Comparison of ENCODE assay signal across 1 cellular context in genomic region chr7:2638224-2638991, GRCh38.
A peak's percentile ranks its signal among the peaks of the same experiment; 100 is the strongest.
TF ChIP-seq lines count a peak whose summit lies in the region.

No MANE protein-coding gene starts in this region.

TF ChIP-seq in HepG2, 621 proteins besides CTCF, POLR2A, EP300 and RAD21 (continued from another document and continues in another):
- no peak for TF ChIP-seq ZNF891 (CRISPR knock-in tag; IDR thresholded peaks at IDR 0.05)
- TF ChIP-seq TFDP2 (CRISPR knock-in tag; IDR thresholded peaks at IDR 0.05), result peak; percentile 84
- 0 out of 2 replicates have a peak, but pooled peaks have one; percentile 44 for TF ChIP-seq PPARG (CRISPR knock-in tag; conservative IDR thresholded peaks at IDR 0.05)
- TF ChIP-seq, protein P1, sequence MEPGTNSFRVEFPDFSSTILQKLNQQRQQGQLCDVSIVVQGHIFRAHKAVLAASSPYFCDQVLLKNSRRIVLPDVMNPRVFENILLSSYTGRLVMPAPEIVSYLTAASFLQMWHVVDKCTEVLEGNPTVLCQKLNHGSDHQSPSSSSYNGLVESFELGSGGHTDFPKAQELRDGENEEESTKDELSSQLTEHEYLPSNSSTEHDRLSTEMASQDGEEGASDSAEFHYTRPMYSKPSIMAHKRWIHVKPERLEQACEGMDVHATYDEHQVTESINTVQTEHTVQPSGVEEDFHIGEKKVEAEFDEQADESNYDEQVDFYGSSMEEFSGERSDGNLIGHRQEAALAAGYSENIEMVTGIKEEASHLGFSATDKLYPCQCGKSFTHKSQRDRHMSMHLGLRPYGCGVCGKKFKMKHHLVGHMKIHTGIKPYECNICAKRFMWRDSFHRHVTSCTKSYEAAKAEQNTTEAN (CRISPR knock-in tag; conservative IDR thresholded peaks at IDR 0.05), result peak; percentile 87
- TF ChIP-seq KLF13 (CRISPR knock-in tag; IDR thresholded peaks at IDR 0.05), result no peak
- no peak for TF ChIP-seq ZNF17 (CRISPR knock-in tag; IDR thresholded peaks at IDR 0.05)
- peak; percentile 88 for TF ChIP-seq TOPORS (CRISPR knock-in tag; IDR thresholded peaks at IDR 0.05)
- TF ChIP-seq, protein P2, sequence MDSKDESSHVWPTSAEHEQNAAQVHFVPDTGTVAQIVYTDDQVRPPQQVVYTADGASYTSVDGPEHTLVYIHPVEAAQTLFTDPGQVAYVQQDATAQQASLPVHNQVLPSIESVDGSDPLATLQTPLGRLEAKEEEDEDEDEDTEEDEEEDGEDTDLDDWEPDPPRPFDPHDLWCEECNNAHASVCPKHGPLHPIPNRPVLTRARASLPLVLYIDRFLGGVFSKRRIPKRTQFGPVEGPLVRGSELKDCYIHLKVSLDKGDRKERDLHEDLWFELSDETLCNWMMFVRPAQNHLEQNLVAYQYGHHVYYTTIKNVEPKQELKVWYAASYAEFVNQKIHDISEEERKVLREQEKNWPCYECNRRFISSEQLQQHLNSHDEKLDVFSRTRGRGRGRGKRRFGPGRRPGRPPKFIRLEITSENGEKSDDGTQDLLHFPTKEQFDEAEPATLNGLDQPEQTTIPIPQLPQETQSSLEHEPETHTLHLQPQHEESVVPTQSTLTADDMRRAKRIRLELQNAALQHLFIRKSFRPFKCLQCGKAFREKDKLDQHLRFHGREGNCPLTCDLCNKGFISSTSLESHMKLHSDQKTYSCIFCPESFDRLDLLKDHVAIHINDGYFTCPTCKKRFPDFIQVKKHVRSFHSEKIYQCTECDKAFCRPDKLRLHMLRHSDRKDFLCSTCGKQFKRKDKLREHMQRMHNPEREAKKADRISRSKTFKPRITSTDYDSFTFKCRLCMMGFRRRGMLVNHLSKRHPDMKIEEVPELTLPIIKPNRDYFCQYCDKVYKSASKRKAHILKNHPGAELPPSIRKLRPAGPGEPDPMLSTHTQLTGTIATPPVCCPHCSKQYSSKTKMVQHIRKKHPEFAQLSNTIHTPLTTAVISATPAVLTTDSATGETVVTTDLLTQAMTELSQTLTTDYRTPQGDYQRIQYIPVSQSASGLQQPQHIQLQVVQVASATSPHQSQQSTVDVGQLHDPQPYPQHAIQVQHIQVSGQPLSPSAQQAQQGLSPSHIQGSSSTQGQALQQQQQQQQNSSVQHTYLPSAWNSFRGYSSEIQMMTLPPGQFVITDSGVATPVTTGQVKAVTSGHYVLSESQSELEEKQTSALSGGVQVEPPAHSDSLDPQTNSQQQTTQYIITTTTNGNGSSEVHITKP (CRISPR knock-in tag; IDR thresholded peaks at IDR 0.05; ENCODE audit: low read depth), result 0 out of 2 replicates have a peak, but pooled peaks have one; percentile 39
- TF ChIP-seq PRDM4 (CRISPR knock-in tag; IDR thresholded peaks at IDR 0.05; ENCODE audit: borderline replicate concordance), result no peak
- TF ChIP-seq ZNF263 (CRISPR knock-in tag; IDR thresholded peaks at IDR 0.05), result peak; percentile 80
- TF ChIP-seq, protein P3, sequence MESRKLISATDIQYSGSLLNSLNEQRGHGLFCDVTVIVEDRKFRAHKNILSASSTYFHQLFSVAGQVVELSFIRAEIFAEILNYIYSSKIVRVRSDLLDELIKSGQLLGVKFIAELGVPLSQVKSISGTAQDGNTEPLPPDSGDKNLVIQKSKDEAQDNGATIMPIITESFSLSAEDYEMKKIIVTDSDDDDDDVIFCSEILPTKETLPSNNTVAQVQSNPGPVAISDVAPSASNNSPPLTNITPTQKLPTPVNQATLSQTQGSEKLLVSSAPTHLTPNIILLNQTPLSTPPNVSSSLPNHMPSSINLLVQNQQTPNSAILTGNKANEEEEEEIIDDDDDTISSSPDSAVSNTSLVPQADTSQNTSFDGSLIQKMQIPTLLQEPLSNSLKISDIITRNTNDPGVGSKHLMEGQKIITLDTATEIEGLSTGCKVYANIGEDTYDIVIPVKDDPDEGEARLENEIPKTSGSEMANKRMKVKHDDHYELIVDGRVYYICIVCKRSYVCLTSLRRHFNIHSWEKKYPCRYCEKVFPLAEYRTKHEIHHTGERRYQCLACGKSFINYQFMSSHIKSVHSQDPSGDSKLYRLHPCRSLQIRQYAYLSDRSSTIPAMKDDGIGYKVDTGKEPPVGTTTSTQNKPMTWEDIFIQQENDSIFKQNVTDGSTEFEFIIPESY (CRISPR knock-in tag; IDR thresholded peaks at IDR 0.05), result peak; percentile 97
- TF ChIP-seq, protein P4, sequence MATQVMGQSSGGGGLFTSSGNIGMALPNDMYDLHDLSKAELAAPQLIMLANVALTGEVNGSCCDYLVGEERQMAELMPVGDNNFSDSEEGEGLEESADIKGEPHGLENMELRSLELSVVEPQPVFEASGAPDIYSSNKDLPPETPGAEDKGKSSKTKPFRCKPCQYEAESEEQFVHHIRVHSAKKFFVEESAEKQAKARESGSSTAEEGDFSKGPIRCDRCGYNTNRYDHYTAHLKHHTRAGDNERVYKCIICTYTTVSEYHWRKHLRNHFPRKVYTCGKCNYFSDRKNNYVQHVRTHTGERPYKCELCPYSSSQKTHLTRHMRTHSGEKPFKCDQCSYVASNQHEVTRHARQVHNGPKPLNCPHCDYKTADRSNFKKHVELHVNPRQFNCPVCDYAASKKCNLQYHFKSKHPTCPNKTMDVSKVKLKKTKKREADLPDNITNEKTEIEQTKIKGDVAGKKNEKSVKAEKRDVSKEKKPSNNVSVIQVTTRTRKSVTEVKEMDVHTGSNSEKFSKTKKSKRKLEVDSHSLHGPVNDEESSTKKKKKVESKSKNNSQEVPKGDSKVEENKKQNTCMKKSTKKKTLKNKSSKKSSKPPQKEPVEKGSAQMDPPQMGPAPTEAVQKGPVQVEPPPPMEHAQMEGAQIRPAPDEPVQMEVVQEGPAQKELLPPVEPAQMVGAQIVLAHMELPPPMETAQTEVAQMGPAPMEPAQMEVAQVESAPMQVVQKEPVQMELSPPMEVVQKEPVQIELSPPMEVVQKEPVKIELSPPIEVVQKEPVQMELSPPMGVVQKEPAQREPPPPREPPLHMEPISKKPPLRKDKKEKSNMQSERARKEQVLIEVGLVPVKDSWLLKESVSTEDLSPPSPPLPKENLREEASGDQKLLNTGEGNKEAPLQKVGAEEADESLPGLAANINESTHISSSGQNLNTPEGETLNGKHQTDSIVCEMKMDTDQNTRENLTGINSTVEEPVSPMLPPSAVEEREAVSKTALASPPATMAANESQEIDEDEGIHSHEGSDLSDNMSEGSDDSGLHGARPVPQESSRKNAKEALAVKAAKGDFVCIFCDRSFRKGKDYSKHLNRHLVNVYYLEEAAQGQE (IDR thresholded peaks at IDR 0.05; ENCODE audit: borderline replicate concordance in 1 of 2, low read depth in 1 of 2, low read length in 2 of 2), result no peak; a peak in 1 of 4 replicates
- no peak for TF ChIP-seq ZBTB25 (CRISPR knock-in tag; IDR thresholded peaks at IDR 0.05)
- peak; percentile 82; the same call in 1 of the 2 replicates for TF ChIP-seq ZFP82 (CRISPR knock-in tag; IDR thresholded peaks at IDR 0.05; ENCODE audit: borderline replicate concordance)
- peak; percentile 91 for TF ChIP-seq KDM5B (CRISPR knock-in tag; IDR thresholded peaks at IDR 0.05; ENCODE audit: borderline replicate concordance)
- TF ChIP-seq ZNF407 (CRISPR knock-in tag; IDR thresholded peaks at IDR 0.05; ENCODE audit: not compliant biosample characterization), result peak; percentile 82
- TF ChIP-seq RFXAP (CRISPR knock-in tag; IDR thresholded peaks at IDR 0.05; ENCODE audit: borderline replicate concordance), result peak; percentile 74
- TF ChIP-seq ZNF879 (CRISPR knock-in tag; IDR thresholded peaks at IDR 0.05), result no peak
- TF ChIP-seq POLR2AphosphoS5 (IDR thresholded peaks at IDR 0.05; ENCODE audit: low read depth, low read length), result no peak
- TF ChIP-seq NFYC (CRISPR knock-in tag; IDR thresholded peaks at IDR 0.05), result no peak
- TF ChIP-seq, protein P5, sequence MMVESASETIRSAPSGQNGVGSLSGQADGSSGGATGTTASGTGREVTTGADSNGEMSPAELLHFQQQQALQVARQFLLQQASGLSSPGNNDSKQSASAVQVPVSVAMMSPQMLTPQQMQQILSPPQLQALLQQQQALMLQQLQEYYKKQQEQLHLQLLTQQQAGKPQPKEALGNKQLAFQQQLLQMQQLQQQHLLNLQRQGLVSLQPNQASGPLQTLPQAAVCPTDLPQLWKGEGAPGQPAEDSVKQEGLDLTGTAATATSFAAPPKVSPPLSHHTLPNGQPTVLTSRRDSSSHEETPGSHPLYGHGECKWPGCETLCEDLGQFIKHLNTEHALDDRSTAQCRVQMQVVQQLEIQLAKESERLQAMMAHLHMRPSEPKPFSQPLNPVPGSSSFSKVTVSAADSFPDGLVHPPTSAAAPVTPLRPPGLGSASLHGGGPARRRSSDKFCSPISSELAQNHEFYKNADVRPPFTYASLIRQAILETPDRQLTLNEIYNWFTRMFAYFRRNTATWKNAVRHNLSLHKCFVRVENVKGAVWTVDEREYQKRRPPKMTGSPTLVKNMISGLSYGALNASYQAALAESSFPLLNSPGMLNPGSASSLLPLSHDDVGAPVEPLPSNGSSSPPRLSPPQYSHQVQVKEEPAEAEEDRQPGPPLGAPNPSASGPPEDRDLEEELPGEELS (CRISPR knock-in tag; IDR thresholded peaks at IDR 0.05), result peak; percentile 66
- TF ChIP-seq TOE1 (CRISPR knock-in tag; IDR thresholded peaks at IDR 0.05), result no peak
- TF ChIP-seq SATB2 (CRISPR knock-in tag; IDR thresholded peaks at IDR 0.05), result peak; percentile 64; the same call in 1 of the 2 replicates
- peak; percentile 71; the same call in 1 of the 2 replicates for TF ChIP-seq SIN3A (IDR thresholded peaks at IDR 0.05; ENCODE audit: borderline replicate concordance, low read depth, low read length)
